ENCODE assay signal across 12 cellular contexts in the genomic region with DNA sequence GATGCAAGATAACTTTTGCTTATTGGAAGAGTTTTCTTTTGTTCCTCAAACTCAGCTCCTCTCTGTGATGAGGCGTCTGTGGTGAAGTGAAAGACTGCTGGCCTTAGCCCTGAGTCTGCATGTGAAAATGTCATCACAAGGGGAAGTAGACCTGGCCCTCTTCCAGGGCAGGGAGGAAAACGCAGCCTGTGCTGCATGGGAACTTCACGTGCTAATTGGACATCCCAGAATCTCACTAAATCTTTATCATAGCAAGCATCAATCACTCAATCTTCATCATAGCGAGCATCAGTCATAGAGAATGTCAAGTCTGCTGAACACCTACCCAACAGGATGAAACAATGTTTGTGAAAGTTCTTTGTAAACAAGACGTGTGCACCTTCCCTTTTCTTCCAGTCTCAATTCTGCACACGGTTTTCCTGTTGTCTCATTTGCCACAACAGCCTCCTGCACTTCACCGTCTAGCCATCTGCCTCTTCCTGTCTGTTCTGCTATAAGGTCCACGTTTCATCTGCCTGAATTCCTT.
DNase-seq lines count a peak whose midpoint lies in the region.
"Had no signal": no experiment of that assay in that cellular context is flagged by ENCODE, and none has a peak within 500 bp of the region (broad histone marks: within the 10 kb centered on the region; RNA-seq: fewer than 3 reads in every experiment).

No MANE protein-coding gene starts in this region.

- no peak overlapping the region for H2AFZ ChIP-seq in mesenchymal stem cell (ENCODE audit: low read depth, low read length)

- H3K14ac ChIP-seq in mesenchymal stem cell (ENCODE audit: low read length in 2 of 2), result no peak overlapping the region

- H3K4ac ChIP-seq in mesenchymal stem cell (ENCODE audit: low read depth in 1 of 2, low read length in 2 of 2), result no peak overlapping the region

- H3K36me3 Mint-ChIP-seq in activated CD4-positive, alpha-beta memory T cell treated with anti-CD3 and anti-CD28 coated beads, Interleukin-2, amount 10 ng/mL, durations not matched to agents 7 days and 5 days (ENCODE audit: low read depth), result no peaks in the 10 kb centered on the region

- DNase-seq in KBM-7 (peak; percentile 7), dermis blood vessel endothelial cell (peak; percentile 80), mesenchymal stem cell (peak; percentile 45), kidney glomerular epithelial cell (lab: John Stamatoyannopoulos, UW) (no peak), NCI-H1436 treated with DMSO at 0.1 percent for 48 hours (lab: John Stamatoyannopoulos, UW) (no peak), T-helper 9 cell (no peak)
- no peak for DNase-seq in activated CD4-positive, alpha-beta memory T cell treated with anti-CD3 and anti-CD28 coated beads, Interleukin-2, amount 10 ng/mL, durations not matched to agents 7 days and 5 days
- DNase-seq: activated CD8-positive, alpha-beta memory T cell treated with anti-CD3 and anti-CD28 coated beads, Interleukin-2, amount 50 U/mL, for 48 hours; GOT3; NCI-H1436 had no signal

- peaks cover 5% of the 10 kb centered on the region for H3K27me3 Mint-ChIP-seq in activated CD4-positive, alpha-beta memory T cell treated with anti-CD3 and anti-CD28 coated beads, Interleukin-2, amount 10 ng/mL, durations not matched to agents 7 days and 5 days

- H3K27me3 ChIP-seq in BLaER1 treated with 17β-estradiol and CSF1 and Interleukin-3, amounts not matched to agents 10 nM and 100 nM, result no peaks in the 10 kb centered on the region
- H3K27me3 ChIP-seq in mesenchymal stem cell (ENCODE audit: control insufficient read depth in 1 of 2, insufficient read depth in 1 of 2, low read length in 2 of 2), result no peaks in the 10 kb centered on the region
- H3K27me3 ChIP-seq: SJSA1 had no signal

- peaks cover 7% of the 10 kb centered on the region for H3K9me3 Mint-ChIP-seq in activated CD4-positive, alpha-beta memory T cell treated with anti-CD3 and anti-CD28 coated beads, Interleukin-2, amount 10 ng/mL, durations not matched to agents 7 days and 5 days

- no peak overlapping the region for H3K27ac Mint-ChIP-seq in activated CD4-positive, alpha-beta memory T cell treated with anti-CD3 and anti-CD28 coated beads, Interleukin-2, amount 10 ng/mL, durations not matched to agents 7 days and 5 days

- peaks cover 5 to 17% (median 13%) of the 10 kb centered on the region in 11 experiments; a peak in 14 of 22 replicates for H3K9me3 ChIP-seq in BLaER1 treated with 17β-estradiol and CSF1 and Interleukin-3, amounts not matched to agents 10 nM and 100 nM (replicated peaks in 1 of 11)
- H3K9me3 ChIP-seq in mesenchymal stem cell (ENCODE audit: control insufficient read depth, low read length), result no peaks in the 10 kb centered on the region

- in situ Hi-C loops in KBM-7 (cut with MboI; ENCODE audit: low pct_unique_long_range_greater_than_20kb, low sequenced_read_pairs), result no loop called here

- H3K27ac ChIP-seq in BLaER1 treated with 17β-estradiol and CSF1 and Interleukin-3, amounts not matched to agents 10 nM and 100 nM, result peak overlapping the region in 4 of 11 experiments; percentile 22 to 69 (median 36); a peak in 7 of 22 replicates
- H3K27ac ChIP-seq in mesenchymal stem cell (ENCODE audit: low read length, poor library complexity, severe bottlenecking), result no peak overlapping the region
- H3K27ac ChIP-seq: SJSA1 had no signal

- no peak overlapping the region for H2BK5ac ChIP-seq in mesenchymal stem cell (ENCODE audit: low read depth, low read length, poor library complexity, severe bottlenecking)

- peak overlapping the region in 9 of 11 experiments; percentile 5 to 89 (median 49); a peak in 15 of 22 replicates for H3K4me2 ChIP-seq in BLaER1 treated with 17β-estradiol and CSF1 and Interleukin-3, amounts not matched to agents 10 nM and 100 nM
- no peak overlapping the region for H3K4me2 ChIP-seq in mesenchymal stem cell (ENCODE audit: low read length, poor library complexity, severe bottlenecking)

- no peak overlapping the region for H3K4me3 Mint-ChIP-seq in activated CD4-positive, alpha-beta memory T cell treated with anti-CD3 and anti-CD28 coated beads, Interleukin-2, amount 10 ng/mL, durations not matched to agents 7 days and 5 days

- no peak overlapping the region for H2BK120ac ChIP-seq in mesenchymal stem cell (ENCODE audit: low read depth, low read length)

- CTCF ChIA-PET in activated CD4-positive, alpha-beta memory T cell treated with anti-CD3 and anti-CD28 coated beads, Interleukin-2, amount 10 ng/mL, durations not matched to agents 7 days and 5 days (lab: Charles Lee), result no interaction called here

- no peak overlapping the region for H2AK5ac ChIP-seq in mesenchymal stem cell (ENCODE audit: low read length, severe bottlenecking)

- H2BK15ac ChIP-seq in mesenchymal stem cell (ENCODE audit: low read depth, poor library complexity, severe bottlenecking), result no peak overlapping the region

- no peak overlapping the region for H4K8ac ChIP-seq in mesenchymal stem cell (ENCODE audit: low read length)

- peak overlapping the region in 2 of 11 experiments; percentile 29 to 44; a peak in 4 of 22 replicates for H3K9ac ChIP-seq in BLaER1 treated with 17β-estradiol and CSF1 and Interleukin-3, amounts not matched to agents 10 nM and 100 nM
- H3K9ac ChIP-seq in mesenchymal stem cell (ENCODE audit: low read length), result no peak overlapping the region

- no peak overlapping the region for H2BK12ac ChIP-seq in mesenchymal stem cell (ENCODE audit: low read length in 2 of 2)

- H4K20me1 ChIP-seq in BLaER1 treated with 17β-estradiol and CSF1 and Interleukin-3, amounts not matched to agents 10 nM and 100 nM, result no peaks in the 10 kb centered on the region

- no peak overlapping the region; a peak in 1 of 20 replicates for H3K4me3 ChIP-seq in BLaER1 treated with 17β-estradiol and CSF1 and Interleukin-3, amounts not matched to agents 10 nM and 100 nM
- no peak overlapping the region for H3K4me3 ChIP-seq in mesenchymal stem cell (ENCODE audit: insufficient read depth in 1 of 2, low read depth in 1 of 2, low read length in 2 of 2)
- H3K4me3 ChIP-seq: SJSA1 had no signal

- H3K23ac ChIP-seq in mesenchymal stem cell (ENCODE audit: low read length in 2 of 2), result no peak overlapping the region

- no peak overlapping the region for H3K18ac ChIP-seq in mesenchymal stem cell (ENCODE audit: low read depth in 1 of 2, low read length in 2 of 2)

- H3K79me1 ChIP-seq in mesenchymal stem cell (replicated peaks; ENCODE audit: low read length, poor library complexity, severe bottlenecking), result no peaks in the 10 kb centered on the region

- WGBS in mesenchymal stem cell, result 66% methylated on average over 8 of the region's 8 CpGs

- peaks cover 7 to 27% (median 13%) of the 10 kb centered on the region in 10 experiments; a peak in 17 of 20 replicates for H3K4me1 ChIP-seq in BLaER1 treated with 17β-estradiol and CSF1 and Interleukin-3, amounts not matched to agents 10 nM and 100 nM
- H3K4me1 ChIP-seq in mesenchymal stem cell (ENCODE audit: control insufficient read depth, insufficient read depth, low read depth, low read length), result no peaks in the 10 kb centered on the region
- H3K4me1 ChIP-seq: SJSA1 had no signal

- POLR2A ChIA-PET in activated CD4-positive, alpha-beta memory T cell treated with anti-CD3 and anti-CD28 coated beads, Interleukin-2, amount 10 ng/mL, durations not matched to agents 7 days and 5 days (lab: Charles Lee), result no interaction called here

- H3K4me1 Mint-ChIP-seq in activated CD4-positive, alpha-beta memory T cell treated with anti-CD3 and anti-CD28 coated beads, Interleukin-2, amount 10 ng/mL, durations not matched to agents 7 days and 5 days, result peaks cover 5% of the 10 kb centered on the region

- no peak overlapping the region for H4K91ac ChIP-seq in mesenchymal stem cell (ENCODE audit: low read length)

- H3K36me3 ChIP-seq in BLaER1 treated with 17β-estradiol and CSF1 and Interleukin-3, amounts not matched to agents 10 nM and 100 nM, result 0 out of 22 replicates have a peak, but pooled peaks cover 0 to 3% (median 0%) of the 10 kb centered on the region in 11 experiments
- no peaks in the 10 kb centered on the region for H3K36me3 ChIP-seq in mesenchymal stem cell (ENCODE audit: control insufficient read depth in 1 of 2, insufficient read depth in 2 of 2, low read depth in 1 of 2, low read length in 2 of 2)
- H3K36me3 ChIP-seq: SJSA1 had no signal

Comparison
In these comparisons a context has a peak if more than half of its experiments do, and no peak if none do; other contexts are left out.
1. DNase-seq: peak in KBM-7 (single experiment), dermis blood vessel endothelial cell (single experiment) and mesenchymal stem cell (single experiment); none in kidney glomerular epithelial cell (single experiment), NCI-H1436 treated with DMSO at 0.1 percent for 48 hours (single experiment), activated CD4-positive, alpha-beta memory T cell treated with anti-CD3 and anti-CD28 coated beads, Interleukin-2, amount 10 ng/mL, durations not matched to agents 7 days and 5 days (single experiment) and T-helper 9 cell (single experiment).